7 cellular contexts compared by ENCODE assay signal in the genomic region with DNA sequence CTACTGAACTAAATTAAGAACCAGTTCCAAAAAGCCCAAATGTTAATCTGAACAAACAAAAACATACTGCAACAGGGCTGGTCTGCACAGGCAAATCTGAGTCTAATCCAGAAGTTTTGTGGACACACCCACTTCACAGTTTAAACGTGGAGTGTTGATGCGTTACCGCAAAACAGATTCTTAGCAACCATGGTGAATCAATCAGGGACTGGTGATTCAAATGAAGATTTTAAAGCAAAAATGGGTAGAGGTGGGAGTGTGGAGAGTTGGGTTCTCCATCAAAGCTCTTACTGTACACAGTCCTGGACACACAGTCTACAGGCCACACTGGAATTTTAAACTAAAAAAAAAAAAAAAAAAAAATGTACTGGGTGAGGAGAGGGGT. TPM values are rescaled to one million over a fixed set of nuclear protein-coding genes. Genes with fewer than 3 reads are reported as not detected.
DNase-seq lines count a peak whose midpoint lies in the region; ATAC-seq, FAIRE-seq and TF ChIP-seq lines count a peak whose summit lies in the region.

No MANE protein-coding gene starts in this region.

- H2AK5ac ChIP-seq in trophoblast cell (ENCODE audit: low read length): no peak overlapping the region

- peak overlapping the region; percentile 82 to 89 for H3K27ac Mint-ChIP-seq in effector memory CD8-positive, alpha-beta T cell

- intact Hi-C loops in OCI-LY7 (cut with micrococcal nuclease; ENCODE audit: unreplicated experiment): no loop called here
- intact Hi-C loops in ovary (cut with DNase I): no loop called here

- peak overlapping the region; percentile 71 for H3K4me2 ChIP-seq in trophoblast cell (ENCODE audit: low read length)
- H3K4me2 ChIP-seq in OCI-LY7 (ENCODE audit: low read length): no peak overlapping the region

- peak; percentile 44 for ATAC-seq in effector memory CD8-positive, alpha-beta T cell (replicated peaks)

- H4K20me1 ChIP-seq in OCI-LY7 (ENCODE audit: insufficient read depth, low read length): no peaks in the 10 kb centered on the region

- POLR2A ChIA-PET in OCI-LY7 (lab: Charles Lee): no interaction called here

- H3K14ac ChIP-seq in trophoblast cell (ENCODE audit: low read length): no peak overlapping the region

- DNase-seq in GM12892 (ENCODE audit: insufficient read length): no peak
- DNase-seq in SJSA1 (ENCODE audit: low read depth in 1 of 2, low spot score in 2 of 2): peak in 1 of 2 experiments; percentile 60
- peak; percentile 28 to 35 (median 35) for DNase-seq in effector memory CD8-positive, alpha-beta T cell
- peak in 1 of 2 donors; percentile 64 for DNase-seq in trophoblast cell
- no peak for DNase-seq in OCI-LY7 (ENCODE audit: low spot score)
- no peak for DNase-seq in ovary
- no peak for DNase-seq in ecto neural progenitor cell (ENCODE audit: low spot score)

- H3K36me3 Mint-ChIP-seq in effector memory CD8-positive, alpha-beta T cell (ENCODE audit: insufficient read depth): peaks cover 19% of the 10 kb centered on the region

- peak overlapping the region in 1 of 2 donors; percentile 54 for H3K4me3 Mint-ChIP-seq in effector memory CD8-positive, alpha-beta T cell

- H4K91ac ChIP-seq in trophoblast cell (ENCODE audit: low read depth, low read length): no peak overlapping the region

- CTCF ChIA-PET in OCI-LY7 (lab: Charles Lee; ENCODE audit: unreplicated experiment): no interaction called here

- H4K12ac ChIP-seq in trophoblast cell (ENCODE audit: low read depth, low read length): no peak overlapping the region

- peaks cover 50% of the 10 kb centered on the region for H3K79me2 ChIP-seq in trophoblast cell (ENCODE audit: control insufficient read depth, insufficient read depth, low read length, poor library complexity)
- H3K79me2 ChIP-seq in OCI-LY7 (ENCODE audit: insufficient read depth, low read depth, low read length): no peaks in the 10 kb centered on the region

- TF ChIP-seq POLR2A in GM12892 (IDR thresholded peaks at IDR 0.05; ENCODE audit: low read depth, low read length): peak; percentile 6; the same call in 1 of the 2 replicates
- TF ChIP-seq POLR2A in ovary (IDR thresholded peaks at IDR 0.05): no peak

- FAIRE-seq in GM12892 (lab: Jason Lieb, UNC): no peak

- no peaks in the 10 kb centered on the region for H3K9me2 ChIP-seq in OCI-LY7 (ENCODE audit: insufficient read depth, low read length)

- no peak overlapping the region for H3K23ac ChIP-seq in trophoblast cell (ENCODE audit: low read length)

- WGBS in trophoblast cell (ENCODE audit: extremely low coverage, insufficient coverage, insufficient read length): no CpG with 5 or more reads among the region's 3 CpGs
- WGBS in ovary, 3 donors: 5 to 10% (median 10%) methylated on average over 3 of the region's 3 CpGs

- H2BK120ac ChIP-seq in trophoblast cell (ENCODE audit: insufficient read depth, low read length, poor library complexity): no peak overlapping the region

- H3K79me1 ChIP-seq in trophoblast cell (ENCODE audit: low read length): peaks cover 28% of the 10 kb centered on the region

- H2AFZ ChIP-seq in trophoblast cell (ENCODE audit: insufficient read depth, low read length, poor library complexity) (no peak overlapping the region), OCI-LY7 (ENCODE audit: low read length) (no peak overlapping the region)

- H3K36me3 ChIP-seq in SJSA1 (peaks cover 89% of the 10 kb centered on the region), trophoblast cell (ENCODE audit: control insufficient read depth in 1 of 2, insufficient read depth in 2 of 2, low read length in 2 of 2) (peaks cover 9 to 36% of the 10 kb centered on the region in 2 experiments), OCI-LY7 (ENCODE audit: insufficient read depth, low read length) (no peaks in the 10 kb centered on the region), ovary (no peaks in the 10 kb centered on the region)

- H3K9me3 ChIP-seq in SJSA1 (replicated peaks) (no peaks in the 10 kb centered on the region), trophoblast cell (ENCODE audit: insufficient read depth, low read depth, low read length) (no peaks in the 10 kb centered on the region), OCI-LY7 (ENCODE audit: low read length) (no peaks in the 10 kb centered on the region), ovary (no peaks in the 10 kb centered on the region)

- H3K4me1 ChIP-seq in SJSA1 (replicated peaks): peaks cover 73% of the 10 kb centered on the region
- H3K4me1 ChIP-seq in trophoblast cell (ENCODE audit: control insufficient read depth in 1 of 2, insufficient read depth in 2 of 2, low read length in 2 of 2): peaks cover 22 to 41% of the 10 kb centered on the region in 2 experiments
- H3K4me1 ChIP-seq in OCI-LY7 (ENCODE audit: insufficient read depth, low read length, poor library complexity, severe bottlenecking): no peaks in the 10 kb centered on the region
- H3K4me1 ChIP-seq in ovary (ENCODE audit: insufficient read depth): peaks cover 29% of the 10 kb centered on the region

- H3K27ac ChIP-seq in SJSA1: peak overlapping the region; percentile 99
- H3K27ac ChIP-seq in trophoblast cell (ENCODE audit: low read depth, low read length): peak overlapping the region; percentile 51
- H3K27ac ChIP-seq in OCI-LY7 (ENCODE audit: low read depth, low read length, poor library complexity, severe bottlenecking): no peak overlapping the region
- H3K27ac ChIP-seq in ovary: peak overlapping the region in 1 of 2 donors; percentile 70

- H2BK12ac ChIP-seq in trophoblast cell (ENCODE audit: low read length): no peak overlapping the region

- no TSS peak for BruUV-seq in OCI-LY7 (replicated peaks; lab: Mats Ljungman, UMichigan)

- peaks cover 68 to 80% of the 10 kb centered on the region in 2 donors for H3K4me1 Mint-ChIP-seq in effector memory CD8-positive, alpha-beta T cell (ENCODE audit: low read depth in 2 of 2)

- no peak overlapping the region for H3K18ac ChIP-seq in trophoblast cell (ENCODE audit: low read length)

- no peaks in the 10 kb centered on the region for H3K9me3 Mint-ChIP-seq in effector memory CD8-positive, alpha-beta T cell

- no peak for TF ChIP-seq EP300 in ovary (IDR thresholded peaks at IDR 0.05)

- H2BK5ac ChIP-seq in trophoblast cell (ENCODE audit: low read depth, low read length, poor library complexity): no peak overlapping the region

- H3K4me3 ChIP-seq in SJSA1 (no peak overlapping the region), trophoblast cell (ENCODE audit: low read depth, low read length) (no peak overlapping the region), OCI-LY7 (ENCODE audit: low read depth, low read length, poor library complexity, severe bottlenecking) (no peak overlapping the region), ovary (no peak overlapping the region)

- no peak overlapping the region for H4K8ac ChIP-seq in trophoblast cell (ENCODE audit: low read depth, low read length)

- no peaks in the 10 kb centered on the region for H3K27me3 Mint-ChIP-seq in effector memory CD8-positive, alpha-beta T cell

- no peaks in the 10 kb centered on the region for H3K27me3 ChIP-seq in SJSA1 (replicated peaks)
- H3K27me3 ChIP-seq in trophoblast cell (ENCODE audit: insufficient read depth, low read length): no peaks in the 10 kb centered on the region
- no peaks in the 10 kb centered on the region for H3K27me3 ChIP-seq in ovary

- H3K4ac ChIP-seq in trophoblast cell (ENCODE audit: low read depth, low read length): peak overlapping the region; percentile 78

- no peak overlapping the region for H3K9ac ChIP-seq in trophoblast cell (ENCODE audit: low read length)

- TF ChIP-seq CTCF in OCI-LY7 (conservative IDR thresholded peaks at IDR 0.05; ENCODE audit: low read length) (no peak), ovary (IDR thresholded peaks at IDR 0.05) (no peak)

RNA-seq across cellular contexts. Expression of a gene that starts 5.2 kb away (rescaled TPM):
- 79.4 TPM for polyA plus RNA-seq in GM12892 (2012; ENCODE audit: missing spikeins)
- total RNA-seq in SJSA1 (2014; rRNA removed; shearing (Covaris generic)): 3,394 and 3,434 TPM in 2 replicates
- polyA plus RNA-seq in trophoblast cell (2013): 2,156 and 2,172 TPM in 2 replicates
- 26.5 and 40.1 TPM in 2 replicates for total RNA-seq in OCI-LY7 (2014; rRNA removed; shearing (Covaris generic))
- total RNA-seq in OCI-LY7 (2022) (29.8 and 43.4 TPM in 2 replicates), ovary (100 to 1,000 TPM; 118 to 436 (median 237) TPM)
- 100 to 1,000 TPM; 219 to 910 TPM for polyA plus RNA-seq in ovary

Comparison
In these comparisons a context has a peak if more than half of its experiments do, and no peak if none do; other contexts are left out.
1. DNase-seq: peak in effector memory CD8-positive, alpha-beta T cell (3 of 3); none in GM12892 (single experiment), OCI-LY7 (single experiment), ovary (0 of 5) and ecto neural progenitor cell (single experiment).